Comparison of ENCODE assay signal across 1 cellular context in the genomic region with DNA sequence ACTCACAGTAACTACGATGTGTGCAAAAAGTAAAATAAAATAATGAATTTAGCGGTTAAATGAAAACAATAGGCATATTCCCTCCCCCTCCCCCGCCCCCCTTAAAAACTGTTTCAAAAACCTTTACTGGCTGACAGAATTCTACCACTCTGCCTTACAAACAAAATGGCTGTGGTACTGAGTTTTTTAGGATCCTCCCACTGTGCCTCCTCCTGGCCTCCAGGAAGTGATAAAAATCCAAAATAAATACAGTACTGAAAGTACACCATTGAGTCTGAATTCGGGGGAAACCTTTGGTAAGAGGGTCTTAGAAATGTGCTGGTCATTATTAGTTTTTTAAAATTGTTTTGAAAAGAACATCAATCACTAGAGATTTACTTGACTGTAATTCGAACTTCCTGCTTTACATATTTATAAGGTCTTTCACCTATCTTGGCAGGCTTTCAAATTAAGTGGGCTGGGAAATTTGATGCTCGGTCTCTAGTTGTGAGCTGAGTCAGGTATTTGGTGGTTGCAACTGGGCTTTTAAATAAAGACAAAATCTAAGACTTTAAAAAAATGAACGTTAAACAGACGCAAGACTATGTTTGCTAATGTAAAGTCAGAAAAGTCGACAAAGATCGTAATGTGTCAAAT.
TF ChIP-seq lines count a peak whose summit lies in the region.

No MANE protein-coding gene starts in this region.

TF ChIP-seq in SK-N-SH, 30 proteins besides CTCF, POLR2A, EP300 and RAD21 (continued from another document):
- TF ChIP-seq, protein P1, sequence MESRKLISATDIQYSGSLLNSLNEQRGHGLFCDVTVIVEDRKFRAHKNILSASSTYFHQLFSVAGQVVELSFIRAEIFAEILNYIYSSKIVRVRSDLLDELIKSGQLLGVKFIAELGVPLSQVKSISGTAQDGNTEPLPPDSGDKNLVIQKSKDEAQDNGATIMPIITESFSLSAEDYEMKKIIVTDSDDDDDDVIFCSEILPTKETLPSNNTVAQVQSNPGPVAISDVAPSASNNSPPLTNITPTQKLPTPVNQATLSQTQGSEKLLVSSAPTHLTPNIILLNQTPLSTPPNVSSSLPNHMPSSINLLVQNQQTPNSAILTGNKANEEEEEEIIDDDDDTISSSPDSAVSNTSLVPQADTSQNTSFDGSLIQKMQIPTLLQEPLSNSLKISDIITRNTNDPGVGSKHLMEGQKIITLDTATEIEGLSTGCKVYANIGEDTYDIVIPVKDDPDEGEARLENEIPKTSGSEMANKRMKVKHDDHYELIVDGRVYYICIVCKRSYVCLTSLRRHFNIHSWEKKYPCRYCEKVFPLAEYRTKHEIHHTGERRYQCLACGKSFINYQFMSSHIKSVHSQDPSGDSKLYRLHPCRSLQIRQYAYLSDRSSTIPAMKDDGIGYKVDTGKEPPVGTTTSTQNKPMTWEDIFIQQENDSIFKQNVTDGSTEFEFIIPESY (IDR thresholded peaks at IDR 0.05; ENCODE audit: borderline replicate concordance, low read depth), result no peak
- TF ChIP-seq RCOR1 (IDR thresholded peaks at IDR 0.05; ENCODE audit: low read length) (no peak), TEAD4 (IDR thresholded peaks at IDR 0.05; ENCODE audit: borderline replicate concordance, insufficient read depth) (no peak), JUND (IDR thresholded peaks at IDR 0.05) (no peak), EZH2phosphoT487 (IDR thresholded peaks at IDR 0.05; ENCODE audit: borderline replicate concordance, low read depth) (no peak), CHD2 (IDR thresholded peaks at IDR 0.05; ENCODE audit: low read length, partially characterized antibody) (no peak), FOXM1 (IDR thresholded peaks at IDR 0.05; ENCODE audit: low read depth) (no peak), GABPA (IDR thresholded peaks at IDR 0.05; ENCODE audit: low read depth) (no peak), NFIC (IDR thresholded peaks at IDR 0.05; ENCODE audit: borderline replicate concordance) (no peak), TCF12 (IDR thresholded peaks at IDR 0.05) (no peak), FOSL2 (IDR thresholded peaks at IDR 0.05; ENCODE audit: borderline replicate concordance, low read depth) (no peak), SMC3 (IDR thresholded peaks at IDR 0.05; ENCODE audit: low read depth, low read length) (no peak)
- TF ChIP-seq, protein P2, sequence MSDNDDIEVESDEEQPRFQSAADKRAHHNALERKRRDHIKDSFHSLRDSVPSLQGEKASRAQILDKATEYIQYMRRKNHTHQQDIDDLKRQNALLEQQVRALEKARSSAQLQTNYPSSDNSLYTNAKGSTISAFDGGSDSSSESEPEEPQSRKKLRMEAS (IDR thresholded peaks at IDR 0.05; ENCODE audit: low read depth), result no peak
- TF ChIP-seq, protein P3, sequence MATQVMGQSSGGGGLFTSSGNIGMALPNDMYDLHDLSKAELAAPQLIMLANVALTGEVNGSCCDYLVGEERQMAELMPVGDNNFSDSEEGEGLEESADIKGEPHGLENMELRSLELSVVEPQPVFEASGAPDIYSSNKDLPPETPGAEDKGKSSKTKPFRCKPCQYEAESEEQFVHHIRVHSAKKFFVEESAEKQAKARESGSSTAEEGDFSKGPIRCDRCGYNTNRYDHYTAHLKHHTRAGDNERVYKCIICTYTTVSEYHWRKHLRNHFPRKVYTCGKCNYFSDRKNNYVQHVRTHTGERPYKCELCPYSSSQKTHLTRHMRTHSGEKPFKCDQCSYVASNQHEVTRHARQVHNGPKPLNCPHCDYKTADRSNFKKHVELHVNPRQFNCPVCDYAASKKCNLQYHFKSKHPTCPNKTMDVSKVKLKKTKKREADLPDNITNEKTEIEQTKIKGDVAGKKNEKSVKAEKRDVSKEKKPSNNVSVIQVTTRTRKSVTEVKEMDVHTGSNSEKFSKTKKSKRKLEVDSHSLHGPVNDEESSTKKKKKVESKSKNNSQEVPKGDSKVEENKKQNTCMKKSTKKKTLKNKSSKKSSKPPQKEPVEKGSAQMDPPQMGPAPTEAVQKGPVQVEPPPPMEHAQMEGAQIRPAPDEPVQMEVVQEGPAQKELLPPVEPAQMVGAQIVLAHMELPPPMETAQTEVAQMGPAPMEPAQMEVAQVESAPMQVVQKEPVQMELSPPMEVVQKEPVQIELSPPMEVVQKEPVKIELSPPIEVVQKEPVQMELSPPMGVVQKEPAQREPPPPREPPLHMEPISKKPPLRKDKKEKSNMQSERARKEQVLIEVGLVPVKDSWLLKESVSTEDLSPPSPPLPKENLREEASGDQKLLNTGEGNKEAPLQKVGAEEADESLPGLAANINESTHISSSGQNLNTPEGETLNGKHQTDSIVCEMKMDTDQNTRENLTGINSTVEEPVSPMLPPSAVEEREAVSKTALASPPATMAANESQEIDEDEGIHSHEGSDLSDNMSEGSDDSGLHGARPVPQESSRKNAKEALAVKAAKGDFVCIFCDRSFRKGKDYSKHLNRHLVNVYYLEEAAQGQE (IDR thresholded peaks at IDR 0.05; ENCODE audit: low read depth, low read length), result no peak
